ENCODE assay signal across 1 cellular context in genomic region chr10:22340362-22341189, GRCh38.
A peak's percentile ranks its signal among the peaks of the same experiment; 100 is the strongest.
TF ChIP-seq lines count a peak whose summit lies in the region.

No MANE protein-coding gene starts in this region.

TF ChIP-seq in GM12878, 131 proteins besides CTCF, POLR2A, EP300 and RAD21 (continued from another document and continues in another):
- TF ChIP-seq E4F1 (IDR thresholded peaks at IDR 0.05; ENCODE audit: borderline replicate concordance, partially characterized antibody) (no peak), BRCA1 (IDR thresholded peaks at IDR 0.05; ENCODE audit: low read depth, low read length) (no peak), TBL1XR1 (IDR thresholded peaks at IDR 0.05; ENCODE audit: low read depth, low read length) (no peak), KAT2A (conservative IDR thresholded peaks at IDR 0.05; ENCODE audit: control insufficient read depth, low read depth, low read length) (no peak), HCFC1 (IDR thresholded peaks at IDR 0.05; ENCODE audit: low read length) (no peak), ZBTB11 (CRISPR knock-in tag; IDR thresholded peaks at IDR 0.05) (no peak), ZSCAN29 (IDR thresholded peaks at IDR 0.05) (no peak), SUPT20H (IDR thresholded peaks at IDR 0.05; ENCODE audit: borderline replicate concordance, control insufficient read depth, low read depth, low read length) (no peak), ZNF274 (IDR thresholded peaks at IDR 0.05; ENCODE audit: insufficient read depth, insufficient read length) (no peak), BMI1 (IDR thresholded peaks at IDR 0.05; ENCODE audit: borderline replicate concordance) (no peak), DPF2 (IDR thresholded peaks at IDR 0.05) (peak; percentile 87), ZBED1 (IDR thresholded peaks at IDR 0.05; ENCODE audit: borderline replicate concordance) (no peak; the same call in 1 of the 2 replicates), E2F4 (IDR thresholded peaks at IDR 0.05; ENCODE audit: low read depth, low read length) (0 out of 2 replicates have a peak, but pooled peaks have one; percentile 15), PAX5 (IDR thresholded peaks at IDR 0.05; ENCODE audit: borderline replicate concordance, low read depth, low read length) (no peak), MEF2B (IDR thresholded peaks at IDR 0.05; ENCODE audit: partially characterized antibody, poor library complexity, severe bottlenecking) (no peak), SMAD5 (IDR thresholded peaks at IDR 0.05; ENCODE audit: low read depth) (peak; percentile 66; the same call in 1 of the 2 replicates), PAX8 (IDR thresholded peaks at IDR 0.05) (no peak), PML (IDR thresholded peaks at IDR 0.05; ENCODE audit: low read length) (no peak; the same call in 1 of the 2 replicates), RFX5 (IDR thresholded peaks at IDR 0.05; ENCODE audit: low read depth, low read length) (no peak), CBX3 (IDR thresholded peaks at IDR 0.05; ENCODE audit: borderline replicate concordance, low read depth) (no peak), NRF1 (conservative IDR thresholded peaks at IDR 0.05; ENCODE audit: low read depth, low read length) (peak; percentile 89), WRNIP1 (IDR thresholded peaks at IDR 0.05; ENCODE audit: borderline replicate concordance, low read depth, low read length) (no peak), MYB (IDR thresholded peaks at IDR 0.05; ENCODE audit: borderline replicate concordance, low read depth, low read length) (no peak), BHLHE40 (IDR thresholded peaks at IDR 0.05; ENCODE audit: borderline replicate concordance in 1 of 2, low read depth in 2 of 2, low read length in 1 of 2) (peak in 1 of 2 experiments; percentile 17; a peak in 1 of 4 replicates), SMAD1 (IDR thresholded peaks at IDR 0.05; ENCODE audit: low read depth, partially characterized antibody) (no peak), ZNF622 (IDR thresholded peaks at IDR 0.05) (no peak), RAD51 (IDR thresholded peaks at IDR 0.05) (no peak), NR2F1 (conservative IDR thresholded peaks at IDR 0.05) (peak; percentile 70), SREBF2 (IDR thresholded peaks at IDR 0.05; ENCODE audit: low read length) (no peak), GABPA (IDR thresholded peaks at IDR 0.05; ENCODE audit: low read depth) (no peak), HDAC2 (IDR thresholded peaks at IDR 0.05) (no peak), YBX1 (IDR thresholded peaks at IDR 0.05) (no peak), MYC (IDR thresholded peaks at IDR 0.05; ENCODE audit: insufficient read depth, insufficient read length, insufficient replicate concordance, low read length, severe bottlenecking) (no peak), SREBF1 (IDR thresholded peaks at IDR 0.05; ENCODE audit: low read length) (no peak), RB1 (IDR thresholded peaks at IDR 0.05; ENCODE audit: borderline replicate concordance) (no peak)
- TF ChIP-seq, protein P1, sequence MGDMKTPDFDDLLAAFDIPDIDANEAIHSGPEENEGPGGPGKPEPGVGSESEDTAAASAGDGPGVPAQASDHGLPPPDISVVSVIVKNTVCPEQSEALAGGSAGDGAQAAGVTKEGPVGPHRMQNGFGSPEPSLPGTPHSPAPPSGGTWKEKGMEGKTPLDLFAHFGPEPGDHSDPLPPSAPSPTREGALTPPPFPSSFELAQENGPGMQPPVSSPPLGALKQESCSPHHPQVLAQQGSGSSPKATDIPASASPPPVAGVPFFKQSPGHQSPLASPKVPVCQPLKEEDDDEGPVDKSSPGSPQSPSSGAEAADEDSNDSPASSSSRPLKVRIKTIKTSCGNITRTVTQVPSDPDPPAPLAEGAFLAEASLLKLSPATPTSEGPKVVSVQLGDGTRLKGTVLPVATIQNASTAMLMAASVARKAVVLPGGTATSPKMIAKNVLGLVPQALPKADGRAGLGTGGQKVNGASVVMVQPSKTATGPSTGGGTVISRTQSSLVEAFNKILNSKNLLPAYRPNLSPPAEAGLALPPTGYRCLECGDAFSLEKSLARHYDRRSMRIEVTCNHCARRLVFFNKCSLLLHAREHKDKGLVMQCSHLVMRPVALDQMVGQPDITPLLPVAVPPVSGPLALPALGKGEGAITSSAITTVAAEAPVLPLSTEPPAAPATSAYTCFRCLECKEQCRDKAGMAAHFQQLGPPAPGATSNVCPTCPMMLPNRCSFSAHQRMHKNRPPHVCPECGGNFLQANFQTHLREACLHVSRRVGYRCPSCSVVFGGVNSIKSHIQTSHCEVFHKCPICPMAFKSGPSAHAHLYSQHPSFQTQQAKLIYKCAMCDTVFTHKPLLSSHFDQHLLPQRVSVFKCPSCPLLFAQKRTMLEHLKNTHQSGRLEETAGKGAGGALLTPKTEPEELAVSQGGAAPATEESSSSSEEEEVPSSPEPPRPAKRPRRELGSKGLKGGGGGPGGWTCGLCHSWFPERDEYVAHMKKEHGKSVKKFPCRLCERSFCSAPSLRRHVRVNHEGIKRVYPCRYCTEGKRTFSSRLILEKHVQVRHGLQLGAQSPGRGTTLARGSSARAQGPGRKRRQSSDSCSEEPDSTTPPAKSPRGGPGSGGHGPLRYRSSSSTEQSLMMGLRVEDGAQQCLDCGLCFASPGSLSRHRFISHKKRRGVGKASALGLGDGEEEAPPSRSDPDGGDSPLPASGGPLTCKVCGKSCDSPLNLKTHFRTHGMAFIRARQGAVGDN (IDR thresholded peaks at IDR 0.05), result 0 out of 2 replicates have a peak, but pooled peaks have one; percentile 35
- TF ChIP-seq, protein P2, sequence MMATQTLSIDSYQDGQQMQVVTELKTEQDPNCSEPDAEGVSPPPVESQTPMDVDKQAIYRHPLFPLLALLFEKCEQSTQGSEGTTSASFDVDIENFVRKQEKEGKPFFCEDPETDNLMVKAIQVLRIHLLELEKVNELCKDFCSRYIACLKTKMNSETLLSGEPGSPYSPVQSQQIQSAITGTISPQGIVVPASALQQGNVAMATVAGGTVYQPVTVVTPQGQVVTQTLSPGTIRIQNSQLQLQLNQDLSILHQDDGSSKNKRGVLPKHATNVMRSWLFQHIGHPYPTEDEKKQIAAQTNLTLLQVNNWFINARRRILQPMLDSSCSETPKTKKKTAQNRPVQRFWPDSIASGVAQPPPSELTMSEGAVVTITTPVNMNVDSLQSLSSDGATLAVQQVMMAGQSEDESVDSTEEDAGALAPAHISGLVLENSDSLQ (IDR thresholded peaks at IDR 0.05), result no peak
- TF ChIP-seq, protein P3, sequence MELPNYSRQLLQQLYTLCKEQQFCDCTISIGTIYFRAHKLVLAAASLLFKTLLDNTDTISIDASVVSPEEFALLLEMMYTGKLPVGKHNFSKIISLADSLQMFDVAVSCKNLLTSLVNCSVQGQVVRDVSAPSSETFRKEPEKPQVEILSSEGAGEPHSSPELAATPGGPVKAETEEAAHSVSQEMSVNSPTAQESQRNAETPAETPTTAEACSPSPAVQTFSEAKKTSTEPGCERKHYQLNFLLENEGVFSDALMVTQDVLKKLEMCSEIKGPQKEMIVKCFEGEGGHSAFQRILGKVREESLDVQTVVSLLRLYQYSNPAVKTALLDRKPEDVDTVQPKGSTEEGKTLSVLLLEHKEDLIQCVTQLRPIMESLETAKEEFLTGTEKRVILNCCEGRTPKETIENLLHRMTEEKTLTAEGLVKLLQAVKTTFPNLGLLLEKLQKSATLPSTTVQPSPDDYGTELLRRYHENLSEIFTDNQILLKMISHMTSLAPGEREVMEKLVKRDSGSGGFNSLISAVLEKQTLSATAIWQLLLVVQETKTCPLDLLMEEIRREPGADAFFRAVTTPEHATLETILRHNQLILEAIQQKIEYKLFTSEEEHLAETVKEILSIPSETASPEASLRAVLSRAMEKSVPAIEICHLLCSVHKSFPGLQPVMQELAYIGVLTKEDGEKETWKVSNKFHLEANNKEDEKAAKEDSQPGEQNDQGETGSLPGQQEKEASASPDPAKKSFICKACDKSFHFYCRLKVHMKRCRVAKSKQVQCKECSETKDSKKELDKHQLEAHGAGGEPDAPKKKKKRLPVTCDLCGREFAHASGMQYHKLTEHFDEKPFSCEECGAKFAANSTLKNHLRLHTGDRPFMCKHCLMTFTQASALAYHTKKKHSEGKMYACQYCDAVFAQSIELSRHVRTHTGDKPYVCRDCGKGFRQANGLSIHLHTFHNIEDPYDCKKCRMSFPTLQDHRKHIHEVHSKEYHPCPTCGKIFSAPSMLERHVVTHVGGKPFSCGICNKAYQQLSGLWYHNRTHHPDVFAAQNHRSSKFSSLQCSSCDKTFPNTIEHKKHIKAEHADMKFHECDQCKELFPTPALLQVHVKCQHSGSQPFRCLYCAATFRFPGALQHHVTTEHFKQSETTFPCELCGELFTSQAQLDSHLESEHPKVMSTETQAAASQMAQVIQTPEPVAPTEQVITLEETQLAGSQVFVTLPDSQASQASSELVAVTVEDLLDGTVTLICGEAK (IDR thresholded peaks at IDR 0.05; ENCODE audit: borderline replicate concordance), result no peak
- TF ChIP-seq, protein P4, sequence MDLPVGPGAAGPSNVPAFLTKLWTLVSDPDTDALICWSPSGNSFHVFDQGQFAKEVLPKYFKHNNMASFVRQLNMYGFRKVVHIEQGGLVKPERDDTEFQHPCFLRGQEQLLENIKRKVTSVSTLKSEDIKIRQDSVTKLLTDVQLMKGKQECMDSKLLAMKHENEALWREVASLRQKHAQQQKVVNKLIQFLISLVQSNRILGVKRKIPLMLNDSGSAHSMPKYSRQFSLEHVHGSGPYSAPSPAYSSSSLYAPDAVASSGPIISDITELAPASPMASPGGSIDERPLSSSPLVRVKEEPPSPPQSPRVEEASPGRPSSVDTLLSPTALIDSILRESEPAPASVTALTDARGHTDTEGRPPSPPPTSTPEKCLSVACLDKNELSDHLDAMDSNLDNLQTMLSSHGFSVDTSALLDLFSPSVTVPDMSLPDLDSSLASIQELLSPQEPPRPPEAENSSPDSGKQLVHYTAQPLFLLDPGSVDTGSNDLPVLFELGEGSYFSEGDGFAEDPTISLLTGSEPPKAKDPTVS (IDR thresholded peaks at IDR 0.05; ENCODE audit: low read depth, low read length), result no peak
- TF ChIP-seq, protein P5, sequence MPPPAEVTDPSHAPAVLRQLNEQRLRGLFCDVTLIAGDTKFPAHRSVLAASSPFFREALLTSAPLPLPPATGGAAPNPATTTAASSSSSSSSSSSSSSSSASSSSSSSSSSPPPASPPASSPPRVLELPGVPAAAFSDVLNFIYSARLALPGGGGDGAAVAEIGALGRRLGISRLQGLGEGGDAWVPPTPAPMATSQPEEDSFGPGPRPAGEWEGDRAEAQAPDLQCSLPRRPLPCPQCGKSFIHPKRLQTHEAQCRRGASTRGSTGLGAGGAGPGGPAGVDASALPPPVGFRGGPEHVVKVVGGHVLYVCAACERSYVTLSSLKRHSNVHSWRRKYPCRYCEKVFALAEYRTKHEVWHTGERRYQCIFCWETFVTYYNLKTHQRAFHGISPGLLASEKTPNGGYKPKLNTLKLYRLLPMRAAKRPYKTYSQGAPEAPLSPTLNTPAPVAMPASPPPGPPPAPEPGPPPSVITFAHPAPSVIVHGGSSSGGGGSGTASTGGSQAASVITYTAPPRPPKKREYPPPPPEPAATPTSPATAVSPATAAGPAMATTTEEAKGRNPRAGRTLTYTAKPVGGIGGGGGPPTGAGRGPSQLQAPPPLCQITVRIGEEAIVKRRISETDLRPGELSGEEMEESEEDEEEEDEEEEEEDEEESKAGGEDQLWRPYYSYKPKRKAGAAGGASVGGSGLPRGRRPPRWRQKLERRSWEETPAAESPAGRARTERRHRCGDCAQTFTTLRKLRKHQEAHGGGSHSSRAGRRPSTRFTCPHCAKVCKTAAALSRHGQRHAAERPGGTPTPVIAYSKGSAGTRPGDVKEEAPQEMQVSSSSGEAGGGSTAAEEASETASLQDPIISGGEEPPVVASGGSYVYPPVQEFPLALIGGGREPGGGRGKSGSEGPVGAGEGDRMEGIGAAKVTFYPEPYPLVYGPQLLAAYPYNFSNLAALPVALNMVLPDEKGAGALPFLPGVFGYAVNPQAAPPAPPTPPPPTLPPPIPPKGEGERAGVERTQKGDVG (CRISPR knock-in tag; IDR thresholded peaks at IDR 0.05), result no peak
